ENCODE assay signal across 13 cellular contexts in the genomic region with DNA sequence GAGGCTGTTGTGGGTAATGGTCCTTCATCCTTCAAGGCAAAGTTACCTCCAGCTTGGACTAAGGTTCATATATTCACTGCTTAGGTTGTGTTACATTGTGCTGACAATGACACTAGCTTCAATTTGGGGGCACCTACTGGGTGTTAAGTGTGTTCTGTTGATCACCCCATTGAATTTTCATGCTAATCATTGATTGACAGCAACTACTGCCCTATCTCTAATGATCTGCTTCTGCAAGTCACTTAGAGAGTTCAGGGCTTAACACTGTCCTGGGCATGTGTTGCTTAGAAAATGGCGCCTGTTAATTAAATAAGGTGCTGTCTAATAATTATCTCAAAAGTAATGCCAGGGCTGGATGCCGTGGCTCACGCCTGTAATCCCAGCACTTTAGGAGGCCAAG. TPM values are rescaled to one million over a fixed set of nuclear protein-coding genes. Genes with fewer than 3 reads are reported as not detected.
DNase-seq lines count a peak whose midpoint lies in the region; ATAC-seq and TF ChIP-seq lines count a peak whose summit lies in the region.
"Had no signal": no experiment of that assay in that cellular context is flagged by ENCODE, and none has a peak within 500 bp of the region (broad histone marks: within the 10 kb centered on the region; RNA-seq: fewer than 3 reads in every experiment).

No MANE protein-coding gene starts in this region.

- ATAC-seq in heart left ventricle: no peak
- no peak for ATAC-seq in GM19035 (IDR thresholded peaks at IDR 0.05; ENCODE audit: unreplicated experiment)
- ATAC-seq in foreskin keratinocyte: no peak
- ATAC-seq: sciatic nerve had no signal

- WGBS in heart left ventricle, 4 donors: 83 to 98% (median 95%) methylated on average over 3 of the region's 3 CpGs

- no peaks in the 10 kb centered on the region for H3K36me3 ChIP-seq in left ventricle myocardium inferior
- no peaks in the 10 kb centered on the region for H3K36me3 ChIP-seq in heart left ventricle
- no peaks in the 10 kb centered on the region for H3K36me3 ChIP-seq in endocrine pancreas (ENCODE audit: control insufficient read depth, insufficient read depth, low read length)
- H3K36me3 ChIP-seq: HAP-1 had no signal

- DNase-seq in left ventricle myocardium inferior: no peak
- no peak for DNase-seq in heart left ventricle
- DNase-seq in glutamatergic neuron: no peak
- DNase-seq in mucosa of gallbladder (ENCODE audit: low spot score): no peak
- DNase-seq in foreskin keratinocyte: no peak
- DNase-seq: MM.1S, NCI-H446 had no signal

- no peak overlapping the region for H3K4me3 ChIP-seq in left ventricle myocardium inferior
- peak overlapping the region in 2 of 12 donors; percentile 67 to 96 for H3K4me3 ChIP-seq in heart left ventricle
- no peak overlapping the region for H3K4me3 ChIP-seq in endocrine pancreas (ENCODE audit: control insufficient read depth, insufficient read depth, low read length)
- H3K4me3 ChIP-seq: HAP-1 had no signal

- no peak for TF ChIP-seq POLR2A in heart left ventricle (IDR thresholded peaks at IDR 0.05)

- H3K4me1 Mint-ChIP-seq in nephron (peaks cover 54% of the 10 kb centered on the region), glutamatergic neuron (ENCODE audit: low read depth, unreplicated experiment) (peaks cover 14% of the 10 kb centered on the region)

- H3K36me3 Mint-ChIP-seq in nephron (ENCODE audit: low read depth) (no peaks in the 10 kb centered on the region), glutamatergic neuron (ENCODE audit: unreplicated experiment) (no peaks in the 10 kb centered on the region)

- H3K27ac ChIP-seq in left ventricle myocardium inferior (replicated peaks): peak overlapping the region; percentile 86
- H3K27ac ChIP-seq in heart left ventricle: peak overlapping the region in 5 of 12 donors; percentile 44 to 91 (median 86)
- H3K27ac ChIP-seq in foreskin keratinocyte: no peak overlapping the region

- no peaks in the 10 kb centered on the region for H3K27me3 ChIP-seq in left ventricle myocardium inferior (ENCODE audit: low read depth)
- no peaks in the 10 kb centered on the region for H3K27me3 ChIP-seq in heart left ventricle
- no peaks in the 10 kb centered on the region for H3K27me3 ChIP-seq in endocrine pancreas (ENCODE audit: control insufficient read depth, insufficient read depth, low read length)
- H3K27me3 ChIP-seq in foreskin keratinocyte: no peaks in the 10 kb centered on the region

- intact Hi-C loops in left ventricle myocardium inferior (cut with micrococcal nuclease) (loop anchor here (10.0 kb wide), 1 partner anchor 143 kb away; no protein-coding TSS in a partner anchor), heart left ventricle (cut with DNase I) (loop anchor here in 4 of 10 donors (5.0 to 10.0 kb wide), 4 partner anchors 36 to 103 kb away; no protein-coding TSS in a partner anchor)

- no peak for TF ChIP-seq CTCF in left ventricle myocardium inferior (IDR thresholded peaks at IDR 0.05; ENCODE audit: borderline replicate concordance)
- TF ChIP-seq CTCF in heart left ventricle (IDR thresholded peaks at IDR 0.05): no peak
- no peak for TF ChIP-seq CTCF in nephron (IDR thresholded peaks at IDR 0.05; ENCODE audit: unreplicated experiment in 3 of 3)
- TF ChIP-seq CTCF in glutamatergic neuron (IDR thresholded peaks at IDR 0.05; ENCODE audit: partially characterized antibody, unreplicated experiment): no peak
- no peak for TF ChIP-seq CTCF in foreskin keratinocyte (conservative IDR thresholded peaks at IDR 0.05)

- no peaks in the 10 kb centered on the region for H3K9me3 Mint-ChIP-seq in nephron
- peaks cover 1% of the 10 kb centered on the region for H3K9me3 Mint-ChIP-seq in glutamatergic neuron (ENCODE audit: unreplicated experiment)
- H3K9me3 Mint-ChIP-seq: central memory CD8-positive, alpha-beta T cell had no signal

- H3K4me1 ChIP-seq in left ventricle myocardium inferior: peaks cover 76% of the 10 kb centered on the region
- H3K4me1 ChIP-seq in heart left ventricle: peaks cover 0 to 82% (median 41%) of the 10 kb centered on the region in 12 donors
- H3K4me1 ChIP-seq in endocrine pancreas (ENCODE audit: control insufficient read depth, insufficient read depth, low read length): no peaks in the 10 kb centered on the region
- peaks cover 33% of the 10 kb centered on the region for H3K4me1 ChIP-seq in foreskin keratinocyte

- H3K4me3 Mint-ChIP-seq in nephron: peak overlapping the region; percentile 87 to 94 (median 91)
- no peak overlapping the region for H3K4me3 Mint-ChIP-seq in glutamatergic neuron (ENCODE audit: unreplicated experiment)

- peak overlapping the region; percentile 6 for H3K9ac ChIP-seq in endocrine pancreas (ENCODE audit: control insufficient read depth, insufficient read depth, low read length)

- H3K9me3 ChIP-seq in left ventricle myocardium inferior (replicated peaks) (no peaks in the 10 kb centered on the region), heart left ventricle (no peaks in the 10 kb centered on the region), endocrine pancreas (ENCODE audit: control insufficient read depth, low read length) (no peaks in the 10 kb centered on the region)
- H3K9me3 ChIP-seq: HAP-1 had no signal

- H3K27me3 Mint-ChIP-seq in nephron (ENCODE audit: low read depth): peaks cover 3% of the 10 kb centered on the region
- peaks cover 4% of the 10 kb centered on the region for H3K27me3 Mint-ChIP-seq in glutamatergic neuron (ENCODE audit: unreplicated experiment)
- H3K27me3 Mint-ChIP-seq: central memory CD8-positive, alpha-beta T cell had no signal

- H3K27ac Mint-ChIP-seq in nephron: peak overlapping the region; percentile 36 to 66 (median 61)
- no peak overlapping the region for H3K27ac Mint-ChIP-seq in glutamatergic neuron (ENCODE audit: unreplicated experiment)

RNA-seq across cellular contexts. Expression of gene FLNB, which starts 3.4 kb away (rescaled TPM):
- total RNA-seq in left ventricle myocardium inferior (34.8 TPM), heart left ventricle (10 to 100 TPM; 30.5 to 75.6 (median 40.6) TPM), glutamatergic neuron (ENCODE audit: unreplicated experiment) (75.4 TPM), mucosa of gallbladder (119 TPM), foreskin keratinocyte (399 and 593 TPM in 2 replicates)
- polyA plus RNA-seq in heart left ventricle (10 to 100 TPM; 31.9 to 38.7 TPM), foreskin keratinocyte (317 and 485 TPM in 2 replicates)
